8 cellular contexts compared by ENCODE assay signal in genomic region chr17:49260011-49260921, GRCh38. TPM values are rescaled to one million over a fixed set of nuclear protein-coding genes. Genes with fewer than 3 reads are reported as not detected.
DNase-seq lines count a peak whose midpoint lies in the region; ATAC-seq and TF ChIP-seq lines count a peak whose summit lies in the region.

No MANE protein-coding gene starts in this region.

- POLR2A ChIA-PET in WTC11 (lab: Charles Lee): no interaction called here

- H3K36me3 Mint-ChIP-seq in WTC11: no peaks in the 10 kb centered on the region

- TF ChIP-seq CTCF in WTC11 (IDR thresholded peaks at IDR 0.05): no peak

- CTCF ChIA-PET in WTC11 (lab: Charles Lee): interaction anchor here (0.6 to 2.6 kb wide), 14 partner anchors 16 to 309 kb away, joined by 3 to 19 read pairs (median 3); partner anchors contain the start of gene PHOSPHO1

- H3K4me1 Mint-ChIP-seq in WTC11: peaks cover 8% of the 10 kb centered on the region

- H3K27ac Mint-ChIP-seq in WTC11: no peak overlapping the region

- H3K9me3 Mint-ChIP-seq in WTC11: no peaks in the 10 kb centered on the region

- ATAC-seq in WTC11 (peak; percentile 75), GM21515 (IDR thresholded peaks at IDR 0.05; ENCODE audit: unreplicated experiment) (no peak)

- H3K27me3 Mint-ChIP-seq in WTC11 (ENCODE audit: low read depth): peaks cover 27% of the 10 kb centered on the region

- DNase-seq in EL: peak; percentile 89
- peak; percentile 73 for DNase-seq in KBM-7
- DNase-seq in WTC11 (ENCODE audit: low spot score): peak; percentile 48
- peak; percentile 27 for DNase-seq in central memory CD4-positive, alpha-beta T cell
- DNase-seq in islet precursor cell: peak; percentile 99
- peak; percentile 21 to 39 for DNase-seq in stimulated activated CD4-positive, alpha-beta T cell treated with anti-CD3 and anti-CD28 coated beads, Interleukin-12 subunit alpha, Interleukin-12 subunit beta, amount 100 ng/mL, for 24 hours (ENCODE audit: low read depth in 2 of 2)
- DNase-seq in superior temporal gyrus (ENCODE audit: extremely low spot score): no peak

- H3K4me3 Mint-ChIP-seq in WTC11: peak overlapping the region; percentile 80

- in situ Hi-C loops in KBM-7 (cut with MboI; ENCODE audit: low pct_unique_long_range_greater_than_20kb, low sequenced_read_pairs): no loop called here

TF ChIP-seq in WTC11, 78 proteins besides CTCF, POLR2A, EP300 and RAD21:
- no peak for TF ChIP-seq ZSCAN18 (CRISPR knock-in tag; IDR thresholded peaks at IDR 0.05)
- peak; percentile 94 for TF ChIP-seq GTF2I (CRISPR knock-in tag; conservative IDR thresholded peaks at IDR 0.05)
- TF ChIP-seq ZNF416 (CRISPR knock-in tag; IDR thresholded peaks at IDR 0.05): no peak
- TF ChIP-seq RELA (CRISPR knock-in tag; IDR thresholded peaks at IDR 0.05; ENCODE audit: borderline replicate concordance): no peak
- no peak for TF ChIP-seq SOX15 (CRISPR knock-in tag; IDR thresholded peaks at IDR 0.05)
- no peak for TF ChIP-seq TP53 (CRISPR knock-in tag; IDR thresholded peaks at IDR 0.05)
- no peak for TF ChIP-seq NFE2L1 (CRISPR knock-in tag; IDR thresholded peaks at IDR 0.05)
- no peak for TF ChIP-seq TEAD1 (CRISPR knock-in tag; IDR thresholded peaks at IDR 0.05)
- no peak for TF ChIP-seq NFATC4 (CRISPR knock-in tag; IDR thresholded peaks at IDR 0.05)
- peak; percentile 32; the same call in 1 of the 2 replicates for TF ChIP-seq SP1 (CRISPR knock-in tag; conservative IDR thresholded peaks at IDR 0.05)

RNA-seq across cellular contexts. Expression of gene PHOSPHO1, which starts 29.7 kb away (rescaled TPM):
- 0.81 to 1.1 TPM (median 0.85 TPM) in 3 replicates for total RNA-seq in WTC11 (2021)

RNA-seq across cellular contexts. Expression of gene ABI3, which starts 49.8 kb away (rescaled TPM):
- total RNA-seq in WTC11 (2021): 1.2 to 1.6 TPM (median 1.5 TPM) in 3 replicates

RNA-seq across cellular contexts. Expression of gene GNGT2, which starts 49.9 kb away (rescaled TPM):
- total RNA-seq in WTC11 (2021): 0.34 to 0.70 TPM (median 0.50 TPM) in 3 replicates
